Comparison of ENCODE assay signal across 1 cellular context in genomic region chr20:63664861-63665594, GRCh38.
TF ChIP-seq lines count a peak whose summit lies in the region.

No MANE protein-coding gene starts in this region.

TF ChIP-seq in GM12878, 131 proteins besides CTCF, POLR2A, EP300 and RAD21:
- TF ChIP-seq NFXL1 (IDR thresholded peaks at IDR 0.05; ENCODE audit: borderline replicate concordance) (peak; percentile 55; the same call in 1 of the 2 replicates), NFIC (IDR thresholded peaks at IDR 0.05; ENCODE audit: low read depth, low read length) (no peak)
